Comparison of ENCODE assay signal across 38 cellular contexts in genomic region chr2:33451825-33452224, GRCh38.
"Had no signal": no experiment of that assay in that cellular context is flagged by ENCODE, and none has a peak within 500 bp of the region (broad histone marks: within the 10 kb centered on the region; RNA-seq: fewer than 3 reads in every experiment).

No MANE protein-coding gene starts in this region.

- H3K4me3 Mint-ChIP-seq: activated CD4-positive, alpha-beta memory T cell treated with anti-CD3 and anti-CD28 coated beads, Interleukin-2, amount 10 ng/mL, durations not matched to agents 7 days and 5 days; activated CD4-positive, alpha-beta T cell treated with anti-CD3 and anti-CD28 coated beads for 36 hours; activated CD4-positive, alpha-beta T cell treated with anti-CD3 and anti-CD28 coated beads, Interleukin-2, amount 10 ng/mL, durations not matched to agents 7 days and 5 days; activated CD8-positive, alpha-beta memory T cell treated with anti-CD3 and anti-CD28 coated beads, Interleukin-2, amount 10 ng/mL, durations not matched to agents 7 days and 5 days; activated CD8-positive, alpha-beta T cell treated with anti-CD3 and anti-CD28 coated beads, Interleukin-2, amount 10 ng/mL, durations not matched to agents 7 days and 5 days; activated naive CD4-positive, alpha-beta T cell treated with anti-CD3 and anti-CD28 coated beads, Interleukin-2, amount 10 ng/mL, durations not matched to agents 7 days and 5 days; activated naive CD4-positive, alpha-beta T cell treated with anti-CD3 and anti-CD28 coated beads, Interleukin-2, amount 50 U/mL, for 24 hours; activated naive CD8-positive, alpha-beta T cell; activated naive CD8-positive, alpha-beta T cell treated with anti-CD3 and anti-CD28 coated beads, Interleukin-2, amount 10 ng/mL, durations not matched to agents 7 days and 5 days; activated naive CD8-positive, alpha-beta T cell treated with anti-CD3 and anti-CD28 coated beads, Interleukin-2, amount 50 U/mL, for 24 hours; activated T-cell treated with anti-CD3 and anti-CD28 coated beads, Interleukin-2, amount 50 U/mL, for 24 hours; brain; central memory CD8-positive, alpha-beta T cell; T-helper 1 cell treated with Interleukin-12 subunit alpha and Interleukin-12 subunit beta and Interleukin-4 antibody, amounts not matched to agents 30 μg/mL and 1 μg/mL, for 36 hours; T-helper 2 cell treated with Interferon-gamma antibody and Interleukin-4, amounts not matched to agents 5 μg/mL and 100 μg/mL, for 36 hours; WTC11 had no signal

- H3K4me1 Mint-ChIP-seq: activated CD4-positive, alpha-beta T cell treated with anti-CD3 and anti-CD28 coated beads, Interleukin-2, amount 10 ng/mL, durations not matched to agents 7 days and 5 days; activated CD8-positive, alpha-beta memory T cell treated with anti-CD3 and anti-CD28 coated beads, Interleukin-2, amount 10 ng/mL, durations not matched to agents 7 days and 5 days; activated naive CD4-positive, alpha-beta T cell treated with anti-CD3 and anti-CD28 coated beads, Interleukin-2, amount 10 ng/mL, durations not matched to agents 7 days and 5 days; activated naive CD4-positive, alpha-beta T cell treated with anti-CD3 and anti-CD28 coated beads, Interleukin-2, amount 50 U/mL, for 24 hours; activated naive CD8-positive, alpha-beta T cell treated with anti-CD3 and anti-CD28 coated beads, Interleukin-2, amount 50 U/mL, for 24 hours; brain; central memory CD8-positive, alpha-beta T cell; WTC11 had no signal

- ATAC-seq: activated CD4-positive, alpha-beta T cell treated with anti-CD3 and anti-CD28 coated beads for 36 hours; activated CD4-positive, CD25-positive, alpha-beta regulatory T cell treated with anti-CD3 and anti-CD28 coated beads, Interleukin-2, amount 50 U/mL, for 24 hours; activated CD8-positive, alpha-beta memory T cell treated with anti-CD3 and anti-CD28 coated beads, Interleukin-2, amount 10 ng/mL, durations not matched to agents 7 days and 5 days; activated CD8-positive, alpha-beta T cell treated with anti-CD3 and anti-CD28 coated beads, Interleukin-2, amount 10 ng/mL, durations not matched to agents 7 days and 5 days; activated naive CD8-positive, alpha-beta T cell treated with anti-CD3 and anti-CD28 coated beads, Interleukin-2, amount 50 U/mL, for 24 hours; WTC11 had no signal

- H3K36me3 Mint-ChIP-seq: activated CD8-positive, alpha-beta memory T cell treated with anti-CD3 and anti-CD28 coated beads, Interleukin-2, amount 10 ng/mL, durations not matched to agents 7 days and 5 days; activated naive CD4-positive, alpha-beta T cell treated with anti-CD3 and anti-CD28 coated beads, Interleukin-2, amount 50 U/mL, for 24 hours; brain had no signal

- H3K4me3 ChIP-seq: ascending aorta, cardiac muscle cell had no signal

- H3K27me3 Mint-ChIP-seq: activated CD4-positive, alpha-beta T cell treated with anti-CD3 and anti-CD28 coated beads for 36 hours; activated naive CD4-positive, alpha-beta T cell treated with anti-CD3 and anti-CD28 coated beads, Interleukin-2, amount 10 ng/mL, durations not matched to agents 7 days and 5 days; activated naive CD4-positive, alpha-beta T cell treated with anti-CD3 and anti-CD28 coated beads, Interleukin-2, amount 50 U/mL, for 24 hours; activated naive CD8-positive, alpha-beta T cell; activated naive CD8-positive, alpha-beta T cell treated with anti-CD3 and anti-CD28 coated beads, Interleukin-2, amount 50 U/mL, for 24 hours; activated T-cell treated with anti-CD3 and anti-CD28 coated beads, Interleukin-2, amount 50 U/mL, for 24 hours; brain; central memory CD8-positive, alpha-beta T cell had no signal

- H3K4me1 ChIP-seq: ascending aorta had no signal

- H3K27ac ChIP-seq: ascending aorta, cardiac muscle cell, WERI-Rb-1 had no signal

- FAIRE-seq: bronchial epithelial cell had no signal

- H3K27ac Mint-ChIP-seq: activated CD4-positive, alpha-beta memory T cell treated with anti-CD3 and anti-CD28 coated beads, Interleukin-2, amount 10 ng/mL, durations not matched to agents 7 days and 5 days; activated CD4-positive, alpha-beta T cell treated with anti-CD3 and anti-CD28 coated beads for 36 hours; activated CD4-positive, alpha-beta T cell treated with anti-CD3 and anti-CD28 coated beads, Interleukin-2, amount 10 ng/mL, durations not matched to agents 7 days and 5 days; activated CD8-positive, alpha-beta memory T cell treated with anti-CD3 and anti-CD28 coated beads, Interleukin-2, amount 10 ng/mL, durations not matched to agents 7 days and 5 days; activated CD8-positive, alpha-beta T cell treated with anti-CD3 and anti-CD28 coated beads, Interleukin-2, amount 10 ng/mL, durations not matched to agents 7 days and 5 days; activated naive CD4-positive, alpha-beta T cell treated with anti-CD3 and anti-CD28 coated beads, Interleukin-2, amount 10 ng/mL, durations not matched to agents 7 days and 5 days; activated naive CD4-positive, alpha-beta T cell treated with anti-CD3 and anti-CD28 coated beads, Interleukin-2, amount 50 U/mL, for 24 hours; activated naive CD8-positive, alpha-beta T cell; activated naive CD8-positive, alpha-beta T cell treated with anti-CD3 and anti-CD28 coated beads, Interleukin-2, amount 10 ng/mL, durations not matched to agents 7 days and 5 days; activated naive CD8-positive, alpha-beta T cell treated with anti-CD3 and anti-CD28 coated beads, Interleukin-2, amount 50 U/mL, for 24 hours; activated T-cell treated with anti-CD3 and anti-CD28 coated beads, Interleukin-2, amount 50 U/mL, for 24 hours; activated T-helper 2 cell treated with anti-CD3 and anti-CD28 coated beads, Interferon-gamma antibody, Interleukin-2, Interleukin-4, amounts not matched to agents 10 μg/mL and 5 μg/mL and 100 μg/mL, durations not matched to agents 14 hours and 24 hours and 36 hours; brain; T-helper 1 cell treated with Interleukin-12 subunit alpha and Interleukin-12 subunit beta and Interleukin-4 antibody, amounts not matched to agents 30 μg/mL and 1 μg/mL, for 36 hours; T-helper 2 cell treated with Interferon-gamma antibody and Interleukin-4, amounts not matched to agents 5 μg/mL and 100 μg/mL, for 36 hours; WTC11 had no signal

- H3K36me3 ChIP-seq: ascending aorta, cardiac muscle cell, WERI-Rb-1 had no signal

- DNase-seq: activated CD4-positive, alpha-beta memory T cell treated with anti-CD3 and anti-CD28 coated beads, Interleukin-2, amount 10 ng/mL, durations not matched to agents 7 days and 5 days; activated CD4-positive, alpha-beta T cell treated with anti-CD3 and anti-CD28 coated beads for 1 hour; activated CD4-positive, alpha-beta T cell treated with anti-CD3 and anti-CD28 coated beads for 36 hours; activated CD4-positive, alpha-beta T cell treated with anti-CD3 and anti-CD28 coated beads for 48 hours; activated CD4-positive, alpha-beta T cell treated with anti-CD3 and anti-CD28 coated beads, Interleukin-2, amount 10 ng/mL, durations not matched to agents 7 days and 5 days; activated CD4-positive, alpha-beta T cell treated with anti-CD3 and anti-CD28 coated beads, Interleukin-2, amount 50 U/mL, for 48 hours; activated CD4-positive, CD25-positive, alpha-beta regulatory T cell; activated CD8-positive, alpha-beta memory T cell treated with anti-CD3 and anti-CD28 coated beads for 24 hours; activated CD8-positive, alpha-beta memory T cell treated with anti-CD3 and anti-CD28 coated beads, Interleukin-2, amount 10 ng/mL, durations not matched to agents 7 days and 5 days; activated CD8-positive, alpha-beta memory T cell treated with anti-CD3 and anti-CD28 coated beads, Interleukin-2, amount 50 U/mL, for 48 hours; activated CD8-positive, alpha-beta T cell treated with anti-CD3 and anti-CD28 coated beads, Interleukin-2, amount 10 ng/mL, durations not matched to agents 7 days and 5 days; activated effector memory CD4-positive, alpha-beta T cell treated with Interleukin-2 at 50 U/mL for 16 hours; activated gamma-delta T cell; activated naive CD4-positive, alpha-beta T cell treated with anti-CD3 and anti-CD28 coated beads, Interleukin-2, amount 10 ng/mL, durations not matched to agents 7 days and 5 days; activated naive CD4-positive, alpha-beta T cell treated with Interleukin-2 at 50 U/mL for 16 hours; activated naive CD8-positive, alpha-beta T cell treated with anti-CD3 and anti-CD28 coated beads, Interleukin-2, amount 10 ng/mL, durations not matched to agents 7 days and 5 days; activated naive CD8-positive, alpha-beta T cell treated with anti-CD3 and anti-CD28 coated beads, Interleukin-2, amount 50 U/mL, for 24 hours; activated T-cell treated with anti-CD3 and anti-CD28 coated beads, Interleukin-2, amount 50 U/mL, for 24 hours; activated T-cell treated with anti-CD3 and anti-CD28 coated beads, Interleukin-2, amount 50 U/mL, for 48 hours; amygdala; anterior cingulate cortex; caudate nucleus; cerebellar nuclear complex; T-helper 2 cell; T-helper 9 cell; WERI-Rb-1 had no signal
